1 cellular context compared by ENCODE assay signal in the genomic region with DNA sequence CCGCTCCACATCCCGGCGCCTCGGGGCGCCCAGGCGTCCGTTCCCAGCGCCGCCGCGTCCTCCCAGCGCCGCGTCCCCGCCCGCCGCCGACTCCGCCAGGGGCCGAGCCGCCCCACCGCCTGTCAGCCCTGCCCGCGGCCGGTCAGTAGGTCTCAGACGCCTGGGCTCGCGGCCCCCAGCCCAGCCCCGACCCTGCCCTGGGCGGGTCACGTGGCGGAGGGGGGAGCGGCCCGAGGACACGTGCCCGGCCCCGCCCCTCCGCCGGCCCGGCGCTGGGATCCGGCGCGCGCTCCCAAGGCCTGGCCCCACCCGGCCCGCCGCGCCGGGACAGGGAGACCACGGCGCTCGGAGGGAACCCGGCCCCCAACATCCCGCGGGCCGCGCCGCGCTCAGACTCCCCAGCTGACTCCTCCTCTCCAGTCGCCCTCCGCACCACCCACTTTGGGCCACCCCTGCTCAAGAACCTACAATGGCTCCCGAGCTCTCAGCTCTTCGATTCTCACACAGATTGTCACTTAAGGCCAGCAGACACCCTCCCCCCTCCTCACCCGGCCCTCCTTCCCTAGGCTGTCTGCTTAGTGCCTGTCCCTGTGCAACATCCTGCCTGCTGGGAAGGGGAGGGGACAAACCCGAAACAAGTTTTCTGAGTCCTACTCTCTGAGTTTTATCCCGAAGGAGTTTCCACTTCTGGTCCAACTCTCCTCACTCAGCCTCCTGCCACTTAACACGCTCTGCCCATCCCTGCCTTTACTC.
TF ChIP-seq lines count a peak whose summit lies in the region.

RAB3IL1 (minus strand) TSS at position 210 of the 753 bp plus-strand sequence; CDS start at position 11, 199 bp downstream.

TF ChIP-seq in K562, 482 proteins besides CTCF, POLR2A, EP300 and RAD21 (continued from another document and continues in another):
- TF ChIP-seq ZNF280B (CRISPR knock-in tag; IDR thresholded peaks at IDR 0.05) (no peak), PHTF2 (CRISPR knock-in tag; IDR thresholded peaks at IDR 0.05) (no peak), RBM25 (IDR thresholded peaks at IDR 0.05; ENCODE audit: low read depth, low read length, severe bottlenecking) (peak; percentile 82), PKNOX1 (IDR thresholded peaks at IDR 0.05) (0 out of 2 replicates have a peak, but pooled peaks have one; percentile 19), ZSCAN32 (CRISPR knock-in tag; IDR thresholded peaks at IDR 0.05) (no peak), ZEB2 (IDR thresholded peaks at IDR 0.05) (peak; percentile 18; the same call in 1 of the 2 replicates), ZNF212 (CRISPR knock-in tag; IDR thresholded peaks at IDR 0.05) (no peak), NR2C2 (CRISPR knock-in tag; IDR thresholded peaks at IDR 0.05) (no peak), NR2C2 (tag; IDR thresholded peaks at IDR 0.05) (no peak), ARNT (IDR thresholded peaks at IDR 0.05) (no peak), PTTG1 (tag; IDR thresholded peaks at IDR 0.05; ENCODE audit: low read depth) (no peak), FOXM1 (IDR thresholded peaks at IDR 0.05; ENCODE audit: low read depth) (no peak), FOXM1 (CRISPR knock-in tag; IDR thresholded peaks at IDR 0.05; ENCODE audit: low read depth) (no peak), CCAR2 (IDR thresholded peaks at IDR 0.05; ENCODE audit: low read depth, low read length) (no peak), KAT8 (IDR thresholded peaks at IDR 0.05; ENCODE audit: low read depth) (no peak), HDAC6 (IDR thresholded peaks at IDR 0.05; ENCODE audit: low read depth, low read length) (no peak), SRSF3 (IDR thresholded peaks at IDR 0.05; ENCODE audit: insufficient read depth, low read length) (no peak), TCF7L2 (IDR thresholded peaks at IDR 0.05; ENCODE audit: low read depth, low read length) (no peak), ZNF79 (CRISPR knock-in tag; IDR thresholded peaks at IDR 0.05; ENCODE audit: low read depth) (no peak), ZNF75A (CRISPR knock-in tag; IDR thresholded peaks at IDR 0.05) (no peak), RBM14 (IDR thresholded peaks at IDR 0.05; ENCODE audit: borderline replicate concordance, insufficient read depth, low read depth, low read length) (no peak), MEIS2 (IDR thresholded peaks at IDR 0.05; ENCODE audit: partially characterized antibody) (no peak), NR4A1 (CRISPR knock-in tag; IDR thresholded peaks at IDR 0.05) (no peak), NR4A1 (tag; IDR thresholded peaks at IDR 0.05) (no peak), SPI1 (IDR thresholded peaks at IDR 0.05; ENCODE audit: borderline replicate concordance, low read depth, low read length) (no peak), YY1 (IDR thresholded peaks at IDR 0.05; ENCODE audit: borderline replicate concordance in 1 of 3, control insufficient read depth in 1 of 3, extremely low read depth in 1 of 3, insufficient read depth in 3 of 3, insufficient read length in 1 of 3, insufficient replicate concordance in 2 of 3, low read depth in 1 of 3, low read length in 2 of 3) (peak in 1 of 3 experiments; percentile 18), CSDE1 (IDR thresholded peaks at IDR 0.05) (no peak), TCFL5 (CRISPR knock-in tag; conservative IDR thresholded peaks at IDR 0.05) (no peak), TBP (optimal IDR thresholded peaks at IDR 0.05; ENCODE audit: low read depth, low read length) (no peak), NRF1 (conservative IDR thresholded peaks at IDR 0.05 in 1 of 2, IDR thresholded peaks at IDR 0.05 in 1 of 2) (no peak; a peak in 2 of 4 replicates), CREB3 (tag; conservative IDR thresholded peaks at IDR 0.05; ENCODE audit: low read depth) (no peak), MAFF (IDR thresholded peaks at IDR 0.05; ENCODE audit: low read length) (no peak), MTA3 (IDR thresholded peaks at IDR 0.05; ENCODE audit: borderline replicate concordance) (0 out of 2 replicates have a peak, but pooled peaks have one; percentile 43), MXI1 (IDR thresholded peaks at IDR 0.05; ENCODE audit: low read depth, low read length) (peak; percentile 82), ZNF507 (tag; conservative IDR thresholded peaks at IDR 0.05) (no peak), ETV6 (IDR thresholded peaks at IDR 0.05; ENCODE audit: borderline replicate concordance in 1 of 2, low read depth in 2 of 2, low read length in 1 of 2) (no peak), ETV6 (CRISPR knock-in tag; IDR thresholded peaks at IDR 0.05; ENCODE audit: borderline replicate concordance) (no peak), EHMT2 (IDR thresholded peaks at IDR 0.05) (no peak), SMAD4 (CRISPR knock-in tag; conservative IDR thresholded peaks at IDR 0.05) (peak; percentile 83; the same call in 1 of the 2 replicates), ZNF184 (CRISPR knock-in tag; IDR thresholded peaks at IDR 0.05) (no peak), KDM1A (IDR thresholded peaks at IDR 0.05) (peak; percentile 96 to 98), ZFPM2 (CRISPR knock-in tag; IDR thresholded peaks at IDR 0.05) (no peak)
- TF ChIP-seq, protein P1, sequence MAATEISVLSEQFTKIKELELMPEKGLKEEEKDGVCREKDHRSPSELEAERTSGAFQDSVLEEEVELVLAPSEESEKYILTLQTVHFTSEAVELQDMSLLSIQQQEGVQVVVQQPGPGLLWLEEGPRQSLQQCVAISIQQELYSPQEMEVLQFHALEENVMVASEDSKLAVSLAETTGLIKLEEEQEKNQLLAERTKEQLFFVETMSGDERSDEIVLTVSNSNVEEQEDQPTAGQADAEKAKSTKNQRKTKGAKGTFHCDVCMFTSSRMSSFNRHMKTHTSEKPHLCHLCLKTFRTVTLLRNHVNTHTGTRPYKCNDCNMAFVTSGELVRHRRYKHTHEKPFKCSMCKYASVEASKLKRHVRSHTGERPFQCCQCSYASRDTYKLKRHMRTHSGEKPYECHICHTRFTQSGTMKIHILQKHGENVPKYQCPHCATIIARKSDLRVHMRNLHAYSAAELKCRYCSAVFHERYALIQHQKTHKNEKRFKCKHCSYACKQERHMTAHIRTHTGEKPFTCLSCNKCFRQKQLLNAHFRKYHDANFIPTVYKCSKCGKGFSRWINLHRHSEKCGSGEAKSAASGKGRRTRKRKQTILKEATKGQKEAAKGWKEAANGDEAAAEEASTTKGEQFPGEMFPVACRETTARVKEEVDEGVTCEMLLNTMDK (IDR thresholded peaks at IDR 0.05; ENCODE audit: borderline replicate concordance, insufficient read depth, low read depth, low read length, poor library complexity, severe bottlenecking) = no peak
- TF ChIP-seq, protein P2, sequence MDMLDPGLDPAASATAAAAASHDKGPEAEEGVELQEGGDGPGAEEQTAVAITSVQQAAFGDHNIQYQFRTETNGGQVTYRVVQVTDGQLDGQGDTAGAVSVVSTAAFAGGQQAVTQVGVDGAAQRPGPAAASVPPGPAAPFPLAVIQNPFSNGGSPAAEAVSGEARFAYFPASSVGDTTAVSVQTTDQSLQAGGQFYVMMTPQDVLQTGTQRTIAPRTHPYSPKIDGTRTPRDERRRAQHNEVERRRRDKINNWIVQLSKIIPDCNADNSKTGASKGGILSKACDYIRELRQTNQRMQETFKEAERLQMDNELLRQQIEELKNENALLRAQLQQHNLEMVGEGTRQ (CRISPR knock-in tag; IDR thresholded peaks at IDR 0.05) = peak; percentile 88
- TF ChIP-seq, protein P3, sequence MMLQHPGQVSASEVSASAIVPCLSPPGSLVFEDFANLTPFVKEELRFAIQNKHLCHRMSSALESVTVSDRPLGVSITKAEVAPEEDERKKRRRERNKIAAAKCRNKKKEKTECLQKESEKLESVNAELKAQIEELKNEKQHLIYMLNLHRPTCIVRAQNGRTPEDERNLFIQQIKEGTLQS (IDR thresholded peaks at IDR 0.05) = no peak
- TF ChIP-seq, protein P3 (CRISPR knock-in tag; conservative IDR thresholded peaks at IDR 0.05) = no peak
- TF ChIP-seq, protein P4, sequence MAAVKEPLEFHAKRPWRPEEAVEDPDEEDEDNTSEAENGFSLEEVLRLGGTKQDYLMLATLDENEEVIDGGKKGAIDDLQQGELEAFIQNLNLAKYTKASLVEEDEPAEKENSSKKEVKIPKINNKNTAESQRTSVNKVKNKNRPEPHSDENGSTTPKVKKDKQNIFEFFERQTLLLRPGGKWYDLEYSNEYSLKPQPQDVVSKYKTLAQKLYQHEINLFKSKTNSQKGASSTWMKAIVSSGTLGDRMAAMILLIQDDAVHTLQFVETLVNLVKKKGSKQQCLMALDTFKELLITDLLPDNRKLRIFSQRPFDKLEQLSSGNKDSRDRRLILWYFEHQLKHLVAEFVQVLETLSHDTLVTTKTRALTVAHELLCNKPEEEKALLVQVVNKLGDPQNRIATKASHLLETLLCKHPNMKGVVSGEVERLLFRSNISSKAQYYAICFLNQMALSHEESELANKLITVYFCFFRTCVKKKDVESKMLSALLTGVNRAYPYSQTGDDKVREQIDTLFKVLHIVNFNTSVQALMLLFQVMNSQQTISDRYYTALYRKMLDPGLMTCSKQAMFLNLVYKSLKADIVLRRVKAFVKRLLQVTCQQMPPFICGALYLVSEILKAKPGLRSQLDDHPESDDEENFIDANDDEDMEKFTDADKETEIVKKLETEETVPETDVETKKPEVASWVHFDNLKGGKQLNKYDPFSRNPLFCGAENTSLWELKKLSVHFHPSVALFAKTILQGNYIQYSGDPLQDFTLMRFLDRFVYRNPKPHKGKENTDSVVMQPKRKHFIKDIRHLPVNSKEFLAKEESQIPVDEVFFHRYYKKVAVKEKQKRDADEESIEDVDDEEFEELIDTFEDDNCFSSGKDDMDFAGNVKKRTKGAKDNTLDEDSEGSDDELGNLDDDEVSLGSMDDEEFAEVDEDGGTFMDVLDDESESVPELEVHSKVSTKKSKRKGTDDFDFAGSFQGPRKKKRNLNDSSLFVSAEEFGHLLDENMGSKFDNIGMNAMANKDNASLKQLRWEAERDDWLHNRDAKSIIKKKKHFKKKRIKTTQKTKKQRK (IDR thresholded peaks at IDR 0.05; ENCODE audit: borderline replicate concordance, low read depth, low read length) = no peak
- TF ChIP-seq, protein P5, sequence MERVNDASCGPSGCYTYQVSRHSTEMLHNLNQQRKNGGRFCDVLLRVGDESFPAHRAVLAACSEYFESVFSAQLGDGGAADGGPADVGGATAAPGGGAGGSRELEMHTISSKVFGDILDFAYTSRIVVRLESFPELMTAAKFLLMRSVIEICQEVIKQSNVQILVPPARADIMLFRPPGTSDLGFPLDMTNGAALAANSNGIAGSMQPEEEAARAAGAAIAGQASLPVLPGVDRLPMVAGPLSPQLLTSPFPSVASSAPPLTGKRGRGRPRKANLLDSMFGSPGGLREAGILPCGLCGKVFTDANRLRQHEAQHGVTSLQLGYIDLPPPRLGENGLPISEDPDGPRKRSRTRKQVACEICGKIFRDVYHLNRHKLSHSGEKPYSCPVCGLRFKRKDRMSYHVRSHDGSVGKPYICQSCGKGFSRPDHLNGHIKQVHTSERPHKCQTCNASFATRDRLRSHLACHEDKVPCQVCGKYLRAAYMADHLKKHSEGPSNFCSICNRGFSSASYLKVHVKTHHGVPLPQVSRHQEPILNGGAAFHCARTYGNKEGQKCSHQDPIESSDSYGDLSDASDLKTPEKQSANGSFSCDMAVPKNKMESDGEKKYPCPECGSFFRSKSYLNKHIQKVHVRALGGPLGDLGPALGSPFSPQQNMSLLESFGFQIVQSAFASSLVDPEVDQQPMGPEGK (CRISPR knock-in tag; IDR thresholded peaks at IDR 0.05; ENCODE audit: borderline replicate concordance) = no peak
- TF ChIP-seq, protein P6, sequence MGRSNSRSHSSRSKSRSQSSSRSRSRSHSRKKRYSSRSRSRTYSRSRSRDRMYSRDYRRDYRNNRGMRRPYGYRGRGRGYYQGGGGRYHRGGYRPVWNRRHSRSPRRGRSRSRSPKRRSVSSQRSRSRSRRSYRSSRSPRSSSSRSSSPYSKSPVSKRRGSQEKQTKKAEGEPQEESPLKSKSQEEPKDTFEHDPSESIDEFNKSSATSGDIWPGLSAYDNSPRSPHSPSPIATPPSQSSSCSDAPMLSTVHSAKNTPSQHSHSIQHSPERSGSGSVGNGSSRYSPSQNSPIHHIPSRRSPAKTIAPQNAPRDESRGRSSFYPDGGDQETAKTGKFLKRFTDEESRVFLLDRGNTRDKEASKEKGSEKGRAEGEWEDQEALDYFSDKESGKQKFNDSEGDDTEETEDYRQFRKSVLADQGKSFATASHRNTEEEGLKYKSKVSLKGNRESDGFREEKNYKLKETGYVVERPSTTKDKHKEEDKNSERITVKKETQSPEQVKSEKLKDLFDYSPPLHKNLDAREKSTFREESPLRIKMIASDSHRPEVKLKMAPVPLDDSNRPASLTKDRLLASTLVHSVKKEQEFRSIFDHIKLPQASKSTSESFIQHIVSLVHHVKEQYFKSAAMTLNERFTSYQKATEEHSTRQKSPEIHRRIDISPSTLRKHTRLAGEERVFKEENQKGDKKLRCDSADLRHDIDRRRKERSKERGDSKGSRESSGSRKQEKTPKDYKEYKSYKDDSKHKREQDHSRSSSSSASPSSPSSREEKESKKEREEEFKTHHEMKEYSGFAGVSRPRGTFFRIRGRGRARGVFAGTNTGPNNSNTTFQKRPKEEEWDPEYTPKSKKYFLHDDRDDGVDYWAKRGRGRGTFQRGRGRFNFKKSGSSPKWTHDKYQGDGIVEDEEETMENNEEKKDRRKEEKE (IDR thresholded peaks at IDR 0.05; ENCODE audit: borderline replicate concordance in 1 of 2, control insufficient read depth in 1 of 2, low read depth in 2 of 2, low read length in 1 of 2) = no peak
